24 cellular contexts compared by ENCODE assay signal in genomic region chr12:71219224-71219623, GRCh38.
A peak's percentile ranks its signal among the peaks of the same experiment; 100 is the strongest.
DNase-seq lines count a peak whose midpoint lies in the region; ATAC-seq and TF ChIP-seq lines count a peak whose summit lies in the region.
"Had no signal": no experiment of that assay in that cellular context is flagged by ENCODE, and none has a peak within 500 bp of the region (broad histone marks: within the 10 kb centered on the region; RNA-seq: fewer than 3 reads in every experiment).

No MANE protein-coding gene starts in this region.

- peaks cover 0 to 9% of the 10 kb centered on the region in 2 experiments; a peak in 2 of 4 replicates for H3K4me1 ChIP-seq in SK-N-SH (ENCODE audit: control insufficient read depth in 1 of 2, insufficient read depth in 2 of 2, low read depth in 1 of 2, low read length in 1 of 2)
- peaks cover 19% of the 10 kb centered on the region for H3K4me1 ChIP-seq in hepatocyte (ENCODE audit: insufficient read depth)
- H3K4me1 ChIP-seq: A549; BLaER1 treated with 17β-estradiol and CSF1 and Interleukin-3, amounts not matched to agents 10 nM and 100 nM had no signal

- no peak overlapping the region for H3K4me2 ChIP-seq in SK-N-SH
- H3K4me2 ChIP-seq in hepatocyte = no peak overlapping the region
- H3K4me2 ChIP-seq: A549; BLaER1 treated with 17β-estradiol and CSF1 and Interleukin-3, amounts not matched to agents 10 nM and 100 nM; GM23338 had no signal

- no peaks in the 10 kb centered on the region for H3K9me2 ChIP-seq in SK-N-SH
- no peaks in the 10 kb centered on the region for H3K9me2 ChIP-seq in hepatocyte (replicated peaks; ENCODE audit: insufficient read depth)

- H3K27ac ChIP-seq in SK-N-SH (ENCODE audit: low read depth in 2 of 2, low read length in 1 of 2) (peak overlapping the region in 1 of 2 experiments; percentile 50; a peak in 2 of 4 replicates), hepatocyte (peak overlapping the region; percentile 11)
- H3K27ac ChIP-seq: A549; BLaER1 treated with 17β-estradiol and CSF1 and Interleukin-3, amounts not matched to agents 10 nM and 100 nM had no signal

- no peaks in the 10 kb centered on the region for H3K4me1 Mint-ChIP-seq in activated CD4-positive, alpha-beta memory T cell treated with anti-CD3 and anti-CD28 coated beads for 36 hours (ENCODE audit: low read depth)
- H3K4me1 Mint-ChIP-seq: CD14-positive monocyte had no signal

- POLR2A ChIA-PET in SK-N-SH (lab: Yijun Ruan, JAX) = no interaction called here
- POLR2A ChIA-PET in activated CD4-positive, alpha-beta memory T cell treated with anti-CD3 and anti-CD28 coated beads for 36 hours (lab: Charles Lee) = no interaction called here

- H3K9ac ChIP-seq in SK-N-SH = no peak overlapping the region
- H3K9ac ChIP-seq: BLaER1 treated with 17β-estradiol and CSF1 and Interleukin-3, amounts not matched to agents 10 nM and 100 nM had no signal

- ATAC-seq in SK-N-SH treated with all-trans-retinoic acid at 6 μM for 48 hours = no peak
- ATAC-seq: A549, GM12878, GM23338, HCT116 had no signal

- H3K36me3 ChIP-seq in SK-N-SH (replicated peaks in 1 of 2; ENCODE audit: control insufficient read depth in 1 of 2, insufficient read depth in 2 of 2, low read length in 1 of 2) (no peaks in the 10 kb centered on the region), hepatocyte (replicated peaks; ENCODE audit: insufficient read depth, low read depth) (no peaks in the 10 kb centered on the region)
- H3K36me3 ChIP-seq: BE2C; BLaER1 treated with 17β-estradiol and CSF1 and Interleukin-3, amounts not matched to agents 10 nM and 100 nM had no signal

- no peaks in the 10 kb centered on the region for H3K27me3 ChIP-seq in SK-N-SH (ENCODE audit: insufficient read depth)
- no peaks in the 10 kb centered on the region for H3K27me3 ChIP-seq in hepatocyte
- H3K27me3 ChIP-seq: BE2C; BLaER1 treated with 17β-estradiol and CSF1 and Interleukin-3, amounts not matched to agents 10 nM and 100 nM had no signal

- no peak overlapping the region for H3K4me3 Mint-ChIP-seq in activated CD4-positive, alpha-beta memory T cell treated with anti-CD3 and anti-CD28 coated beads for 36 hours
- H3K4me3 Mint-ChIP-seq: CD14-positive monocyte; CD4-positive, alpha-beta T cell; GM23338; H9 had no signal

- H3K27ac Mint-ChIP-seq in activated CD4-positive, alpha-beta memory T cell treated with anti-CD3 and anti-CD28 coated beads for 36 hours = no peak overlapping the region
- H3K27ac Mint-ChIP-seq: CD14-positive monocyte; CD4-positive, alpha-beta T cell; GM23338; H9 had no signal

- TF ChIP-seq RAD21 in SK-N-SH (IDR thresholded peaks at IDR 0.05; ENCODE audit: low read length) = no peak

- H3K79me2 ChIP-seq in SK-N-SH (ENCODE audit: insufficient read depth) = no peaks in the 10 kb centered on the region
- H3K79me2 ChIP-seq in hepatocyte = no peaks in the 10 kb centered on the region

- WGBS in SK-N-SH (ENCODE audit: low lambda C conversion rate) = 26% methylated on average over 3 of the region's 3 CpGs
- 69% methylated on average over 3 of the region's 3 CpGs for WGBS in hepatocyte (ENCODE audit: low lambda C conversion rate, missing lambda C conversion rate)

- H4K20me1 ChIP-seq in SK-N-SH (ENCODE audit: insufficient read depth) (no peaks in the 10 kb centered on the region), hepatocyte (ENCODE audit: insufficient read depth, poor library complexity, severe bottlenecking) (no peaks in the 10 kb centered on the region)
- H4K20me1 ChIP-seq: BLaER1 treated with 17β-estradiol and CSF1 and Interleukin-3, amounts not matched to agents 10 nM and 100 nM had no signal

- intact Hi-C loops in activated CD4-positive, alpha-beta memory T cell treated with anti-CD3 and anti-CD28 coated beads for 36 hours (cut with micrococcal nuclease) = loop anchor here (5.0 kb wide), 1 partner anchor 173 kb away; no protein-coding TSS in a partner anchor

- TF ChIP-seq CTCF in SK-N-SH (IDR thresholded peaks at IDR 0.05) = no peak
- no peak for TF ChIP-seq CTCF in hepatocyte (IDR thresholded peaks at IDR 0.05; ENCODE audit: poor library complexity)

- CTCF ChIA-PET in SK-N-SH (lab: Yijun Ruan, JAX) = interaction anchor here (0.9 to 5.4 kb wide), 5 partner anchors 11 to 528 kb away, joined by 3 to 29 read pairs (median 6); no protein-coding TSS in a partner anchor
- CTCF ChIA-PET in activated CD4-positive, alpha-beta memory T cell treated with anti-CD3 and anti-CD28 coated beads for 36 hours (lab: Charles Lee) = interaction anchor here (0.7 kb wide), 1 partner anchor 18 kb away, joined by 3 read pairs; no protein-coding TSS in a partner anchor

- H3K36me3 Mint-ChIP-seq in activated CD4-positive, alpha-beta memory T cell treated with anti-CD3 and anti-CD28 coated beads for 36 hours = no peaks in the 10 kb centered on the region
- H3K36me3 Mint-ChIP-seq: CD14-positive monocyte had no signal

- no peaks in the 10 kb centered on the region for H3K9me3 Mint-ChIP-seq in activated CD4-positive, alpha-beta memory T cell treated with anti-CD3 and anti-CD28 coated beads for 36 hours
- H3K9me3 Mint-ChIP-seq: CD4-positive, alpha-beta T cell; GM23338; H9 had no signal

- no peak overlapping the region for H2AFZ ChIP-seq in SK-N-SH (ENCODE audit: low read depth)
- H2AFZ ChIP-seq in hepatocyte = no peak overlapping the region
- H2AFZ ChIP-seq: GM23338 had no signal

- TF ChIP-seq EP300 in SK-N-SH (IDR thresholded peaks at IDR 0.05; ENCODE audit: borderline replicate concordance in 1 of 2, low read depth in 1 of 2, low read length in 1 of 2) = peak in 1 of 2 experiments; percentile 68; a peak in 1 of 4 replicates

- no peaks in the 10 kb centered on the region for H3F3A ChIP-seq in SK-N-SH (replicated peaks; ENCODE audit: insufficient read depth)

- DNase-seq in SK-N-SH = no peak
- peak; percentile 9 for DNase-seq in NCI-H82 treated with DMSO at 0.1 percent for 48 hours (lab: John Stamatoyannopoulos, UW; ENCODE audit: unreplicated experiment)
- DNase-seq in hepatocyte (ENCODE audit: low spot score) = no peak
- no peak for DNase-seq in NCI-H2196 treated with DMSO at 0.1 percent for 48 hours (lab: John Stamatoyannopoulos, UW; ENCODE audit: unreplicated experiment)
- no peak for DNase-seq in SKM-1 treated with dmso at 0.1 percent for 144 hours (lab: John Stamatoyannopoulos, UW; ENCODE audit: unreplicated experiment)
- no peak for DNase-seq in activated CD4-positive, alpha-beta memory T cell treated with anti-CD3 and anti-CD28 coated beads for 36 hours
- DNase-seq: 8988T; ACHN; AML-193; BE2C; Calu3; CD4-positive, alpha-beta T cell; COR-L47; DMS79; EL; GDM1; H9 had no signal

- H3K27me3 Mint-ChIP-seq in activated CD4-positive, alpha-beta memory T cell treated with anti-CD3 and anti-CD28 coated beads for 36 hours = no peaks in the 10 kb centered on the region
- H3K27me3 Mint-ChIP-seq: CD4-positive, alpha-beta T cell had no signal

- H3K9me3 ChIP-seq in SK-N-SH (no peaks in the 10 kb centered on the region), hepatocyte (ENCODE audit: low read depth) (no peaks in the 10 kb centered on the region)
- H3K9me3 ChIP-seq: A549; BE2C; BLaER1 treated with 17β-estradiol and CSF1 and Interleukin-3, amounts not matched to agents 10 nM and 100 nM had no signal

- H3K4me3 ChIP-seq in SK-N-SH (ENCODE audit: low read depth in 2 of 2, low read length in 1 of 2) (no peak overlapping the region), hepatocyte (no peak overlapping the region)
- H3K4me3 ChIP-seq: A549; BLaER1 treated with 17β-estradiol and CSF1 and Interleukin-3, amounts not matched to agents 10 nM and 100 nM; GM12878; GM23338 had no signal

TF ChIP-seq in SK-N-SH, 30 proteins besides CTCF, POLR2A, EP300 and RAD21 (continues in another document):
- TF ChIP-seq MXI1 (IDR thresholded peaks at IDR 0.05; ENCODE audit: low read depth, low read length) = peak; percentile 39; the same call in 1 of the 2 replicates
- no peak for TF ChIP-seq CHD2 (IDR thresholded peaks at IDR 0.05; ENCODE audit: low read length, partially characterized antibody)
- no peak for TF ChIP-seq TCF12 (IDR thresholded peaks at IDR 0.05)
- TF ChIP-seq RCOR1 (IDR thresholded peaks at IDR 0.05; ENCODE audit: low read length) = peak; percentile 62; the same call in 1 of the 2 replicates
- no peak for TF ChIP-seq USF1 (IDR thresholded peaks at IDR 0.05; ENCODE audit: borderline replicate concordance, low read depth)

TF ChIP-seq in SK-N-SH treated with all-trans-retinoic acid at 6 μM for 48 hours, 23 proteins besides CTCF, POLR2A, EP300 and RAD21:
- TF ChIP-seq POU6F1 (CRISPR knock-in tag; IDR thresholded peaks at IDR 0.05; ENCODE audit: borderline replicate concordance, low read depth) (no peak), TCF4 (CRISPR knock-in tag; IDR thresholded peaks at IDR 0.05; ENCODE audit: borderline replicate concordance) (no peak), ZC3H10 (CRISPR knock-in tag; IDR thresholded peaks at IDR 0.05) (no peak), GLIS3 (CRISPR knock-in tag; IDR thresholded peaks at IDR 0.05) (no peak), CSRNP3 (CRISPR knock-in tag; IDR thresholded peaks at IDR 0.05) (no peak)
